ENCODE assay signal across 19 cellular contexts in genomic region chr1:84845357-84845756, GRCh38. TPM values are rescaled to one million over a fixed set of nuclear protein-coding genes. Genes with fewer than 3 reads are reported as not detected.
"Had no signal": no experiment of that assay in that cellular context is flagged by ENCODE, and none has a peak within 500 bp of the region (broad histone marks: within the 10 kb centered on the region; RNA-seq: fewer than 3 reads in every experiment).

No MANE protein-coding gene starts in this region.

- ATAC-seq: K562 had no signal

- H3K36me3 ChIP-seq: SJSA1 had no signal

- DNase-seq: MV-4-11, NCI-H1048, NCI-H1105, NCI-H1436, NCI-H187, NCI-H2029, NCI-H2107, NCI-H2227 treated with DMSO at 0.1 percent for 48 hours, NCI-H524, NCI-H526 treated with DMSO at 0.1 percent for 48 hours, NCI-H774, Right ventricle myocardium superior, RPMI8226, SIG-M5 had no signal

- H3K4me3 ChIP-seq: K562, SJSA1, SK-N-MC had no signal

- H3K9me3 ChIP-seq: SJSA1 had no signal

- H3K27ac ChIP-seq: HL-60, SJSA1, SK-N-MC had no signal

RNA-seq across cellular contexts. Expression of gene LPAR3, which starts 47.6 kb away (rescaled TPM):
- polyA plus RNA-seq: IgD-negative memory B cell, K562 had no signal
